23 cellular contexts compared by ENCODE assay signal in genomic region chr3:8659242-8659641, GRCh38. TPM values are rescaled to one million over a fixed set of nuclear protein-coding genes. Genes with fewer than 3 reads are reported as not detected.
DNase-seq lines count a peak whose midpoint lies in the region; ATAC-seq, FAIRE-seq and TF ChIP-seq lines count a peak whose summit lies in the region.
"Had no signal": no experiment of that assay in that cellular context is flagged by ENCODE, and none has a peak within 500 bp of the region (broad histone marks: within the 10 kb centered on the region; RNA-seq: fewer than 3 reads in every experiment).

No MANE protein-coding gene starts in this region.

- H3K27me3 ChIP-seq in DOHH2 (ENCODE audit: control insufficient read depth, low read length): no peaks in the 10 kb centered on the region
- no peaks in the 10 kb centered on the region for H3K27me3 ChIP-seq in psoas muscle (ENCODE audit: insufficient read depth in 3 of 3, low read length in 2 of 3)

- H3K9me3 ChIP-seq in A549 (no peaks in the 10 kb centered on the region), DOHH2 (ENCODE audit: control insufficient read depth, insufficient read depth, low read length) (no peaks in the 10 kb centered on the region), psoas muscle (no peaks in the 10 kb centered on the region)

- peaks cover 0 to 5% (median 0%) of the 10 kb centered on the region in 3 donors for H3K9me3 Mint-ChIP-seq in T-cell
- H3K9me3 Mint-ChIP-seq: activated T-cell treated with anti-CD3 and anti-CD28 coated beads, Interleukin-2, amount 50 U/mL, for 4 hours; CD8-positive, alpha-beta T cell had no signal

- TF ChIP-seq CTCF in A549 (IDR thresholded peaks at IDR 0.05): no peak
- TF ChIP-seq CTCF in DOHH2 (IDR thresholded peaks at IDR 0.05; ENCODE audit: low read depth, low read length, poor library complexity, severe bottlenecking): no peak
- TF ChIP-seq CTCF in coronary artery (IDR thresholded peaks at IDR 0.05): no peak
- no peak for TF ChIP-seq CTCF in psoas muscle (IDR thresholded peaks at IDR 0.05)

- H3K36me3 ChIP-seq in DOHH2 (ENCODE audit: control insufficient read depth, low read length) (no peaks in the 10 kb centered on the region), psoas muscle (ENCODE audit: insufficient read depth in 1 of 2, low read depth in 1 of 2) (no peaks in the 10 kb centered on the region)

- POLR2A ChIA-PET in A549 (lab: Yijun Ruan, JAX) (no interaction called here), T-cell (lab: Charles Lee) (no interaction called here)

- H3F3A ChIP-seq in DOHH2 (ENCODE audit: control insufficient read depth, insufficient read depth): no peaks in the 10 kb centered on the region; the same call in 1 of the 2 replicates

- no peak for FAIRE-seq in A549 (lab: Jason Lieb, UNC)
- FAIRE-seq: colon, endometrium had no signal

- ATAC-seq in A549 (no peak), psoas muscle (no peak), GM21576 (IDR thresholded peaks at IDR 0.05; ENCODE audit: unreplicated experiment) (no peak), T-cell (replicated peaks in 1 of 4) (no peak)
- ATAC-seq: activated T-cell treated with anti-CD3 and anti-CD28 coated beads, Interleukin-2, amount 50 U/mL, for 4 hours; CD8-positive, alpha-beta T cell; left lobe of liver had no signal

- H3K4me3 Mint-ChIP-seq in T-cell: no peak overlapping the region
- H3K4me3 Mint-ChIP-seq: activated T-cell treated with anti-CD3 and anti-CD28 coated beads, Interleukin-2, amount 50 U/mL, for 4 hours; CD8-positive, alpha-beta T cell had no signal

- CTCF ChIA-PET in A549 (lab: Yijun Ruan, JAX): interaction anchor here (1.2 kb wide), 1 partner anchor 181 kb away, joined by 3 read pairs; no protein-coding TSS in a partner anchor
- CTCF ChIA-PET in T-cell (lab: Charles Lee): no interaction called here

- H3K4me1 ChIP-seq in A549 (peaks cover 29% of the 10 kb centered on the region), DOHH2 (ENCODE audit: control insufficient read depth, low read length) (peaks cover 79% of the 10 kb centered on the region), psoas muscle (peaks cover 21% of the 10 kb centered on the region)

- DNase-seq in A549 (ENCODE audit: low read depth in 1 of 2, low spot score in 1 of 2): no peak
- DNase-seq in coronary artery (ENCODE audit: low spot score): no peak
- DNase-seq in psoas muscle: no peak
- no peak for DNase-seq in activated CD4-positive, alpha-beta T cell treated with anti-CD3 and anti-CD28 coated beads for 4 hours
- DNase-seq in T-cell: no peak
- no peak for DNase-seq in NCI-H128 (lab: John Stamatoyannopoulos, UW; ENCODE audit: unreplicated experiment)
- DNase-seq: activated CD4-positive, CD25-positive, alpha-beta regulatory T cell treated with anti-CD3 and anti-CD28 coated beads, Interleukin-2, amount 50 U/mL, for 72 hours; activated CD8-positive, alpha-beta memory T cell treated with anti-CD3 and anti-CD28 coated beads for 24 hours; activated naive CD4-positive, alpha-beta T cell treated with Interleukin-2 at 50 U/mL for 16 hours; activated T-cell treated with anti-CD3 and anti-CD28 coated beads, Interleukin-2, amount 50 U/mL, for 4 hours; anterior cingulate cortex; CD8-positive, alpha-beta T cell; DMS53; GM23248; NCI-H1436 treated with DMSO at 0.1 percent for 48 hours; retina had no signal

- no peaks in the 10 kb centered on the region for H3K79me2 ChIP-seq in DOHH2 (ENCODE audit: control insufficient read depth, low read length)

- no peak for TF ChIP-seq RAD21 in A549 (conservative IDR thresholded peaks at IDR 0.05 in 1 of 2, IDR thresholded peaks at IDR 0.05 in 1 of 2)

- intact Hi-C loops in psoas muscle (cut with DNase I): no loop called here

- H3K36me3 Mint-ChIP-seq in T-cell: no peaks in the 10 kb centered on the region
- H3K36me3 Mint-ChIP-seq: CD8-positive, alpha-beta T cell had no signal

- H3K4me3 ChIP-seq in A549 (no peak overlapping the region), DOHH2 (ENCODE audit: low read length) (peak overlapping the region; percentile 43; the same call in 1 of the 2 replicates), coronary artery (no peak overlapping the region), psoas muscle (no peak overlapping the region)
- H3K4me3 ChIP-seq: GM12878, GM23248 had no signal

- TF ChIP-seq EP300 in A549 (IDR thresholded peaks at IDR 0.05): no peak

- H3K4me2 ChIP-seq in A549 (no peak overlapping the region), DOHH2 (ENCODE audit: low read length) (peak overlapping the region; percentile 67)

- H3K27me3 Mint-ChIP-seq in T-cell: peaks cover 14 to 27% of the 10 kb centered on the region in 2 donors

- 90% methylated on average over 4 of the region's 4 CpGs for WGBS in A549 (ENCODE audit: missing lambda C conversion rate)
- WGBS in psoas muscle, 3 donors: 92 to 94% (median 92%) methylated on average over 4 of the region's 4 CpGs

- H4K20me1 ChIP-seq in DOHH2 (ENCODE audit: control insufficient read depth, insufficient read depth, low read depth, low read length): no peaks in the 10 kb centered on the region

- peaks cover 0 to 2% (median 0%) of the 10 kb centered on the region in 3 donors for H3K4me1 Mint-ChIP-seq in T-cell

- no peak overlapping the region for H3K27ac ChIP-seq in A549
- H3K27ac ChIP-seq in DOHH2 (ENCODE audit: low read depth, low read length): peak overlapping the region; percentile 84
- H3K27ac ChIP-seq in coronary artery: peak overlapping the region; percentile 75 to 84
- H3K27ac ChIP-seq in psoas muscle: peak overlapping the region; percentile 70
- H3K27ac ChIP-seq: GM23248 had no signal

- no peaks in the 10 kb centered on the region for H3K9me2 ChIP-seq in DOHH2 (replicated peaks; ENCODE audit: control insufficient read depth, low read length)

- TF ChIP-seq POLR2A in A549 (IDR thresholded peaks at IDR 0.05; ENCODE audit: low read length): no peak

- H3K27ac Mint-ChIP-seq in T-cell: no peak overlapping the region
- H3K27ac Mint-ChIP-seq: CD8-positive, alpha-beta T cell had no signal

TF ChIP-seq in A549, 52 proteins besides CTCF, POLR2A, EP300 and RAD21:
- no peak for TF ChIP-seq ESRRA (IDR thresholded peaks at IDR 0.05; ENCODE audit: borderline replicate concordance, low read length)
- TF ChIP-seq HMGXB4 (CRISPR knock-in tag; IDR thresholded peaks at IDR 0.05; ENCODE audit: borderline replicate concordance): no peak
- peak; percentile 74 for TF ChIP-seq ZFP36 (IDR thresholded peaks at IDR 0.05; ENCODE audit: borderline replicate concordance, partially characterized antibody)

RNA-seq across cellular contexts. Expression of gene SSUH2, which starts 14.6 kb away (rescaled TPM):
- polyA plus RNA-seq in A549 (2011; rRNA removed) (0.59 and 0.86 TPM in 2 replicates), A549 (2017; fragmentation: RNase III; extraction: RNeasy Plus Mini Kit Qiagen cat#74134 plus additional on column Dnase treatment) (0.35 to 0.56 TPM (median 0.47 TPM) in 3 replicates), psoas muscle (under 1 TPM; 0.11 to 0.49 (median 0.36) TPM)
- polyA plus RNA-seq in A549 (2012; cell fraction: cytosol; rRNA removed): 0.52 and 0.54 TPM in 2 replicates
- polyA plus RNA-seq in A549 (2012; cell fraction: nucleus; rRNA removed): 3.9 and 4.6 TPM in 2 replicates
- polyA minus RNA-seq in A549 (2011; rRNA and poly(A)+ RNA removed): 0.99 and 2.3 TPM in 2 replicates
- total RNA-seq in psoas muscle (1 to 10 TPM in 1 of 4 donors, under 1 TPM in 3; 0.24 to 1.1 (median 0.53) TPM), T-cell (under 1 TPM in 1 of 5 donors, not detected in 4; 0.13 TPM)
- total RNA-seq: activated T-cell treated with anti-CD3 and anti-CD28 coated beads, Interleukin-2, amount 50 U/mL, for 4 hours; CD8-positive, alpha-beta T cell; GM12878; left lobe of liver; mononuclear cell had no signal

Comparison
In these comparisons a context has a peak if more than half of its experiments do, and no peak if none do; other contexts are left out.
1. H3K27ac ChIP-seq: peak in DOHH2 (single experiment), coronary artery (2 of 2) and psoas muscle (single experiment); none in A549 (0 of 2).